19 cellular contexts compared by ENCODE assay signal in the genomic region with DNA sequence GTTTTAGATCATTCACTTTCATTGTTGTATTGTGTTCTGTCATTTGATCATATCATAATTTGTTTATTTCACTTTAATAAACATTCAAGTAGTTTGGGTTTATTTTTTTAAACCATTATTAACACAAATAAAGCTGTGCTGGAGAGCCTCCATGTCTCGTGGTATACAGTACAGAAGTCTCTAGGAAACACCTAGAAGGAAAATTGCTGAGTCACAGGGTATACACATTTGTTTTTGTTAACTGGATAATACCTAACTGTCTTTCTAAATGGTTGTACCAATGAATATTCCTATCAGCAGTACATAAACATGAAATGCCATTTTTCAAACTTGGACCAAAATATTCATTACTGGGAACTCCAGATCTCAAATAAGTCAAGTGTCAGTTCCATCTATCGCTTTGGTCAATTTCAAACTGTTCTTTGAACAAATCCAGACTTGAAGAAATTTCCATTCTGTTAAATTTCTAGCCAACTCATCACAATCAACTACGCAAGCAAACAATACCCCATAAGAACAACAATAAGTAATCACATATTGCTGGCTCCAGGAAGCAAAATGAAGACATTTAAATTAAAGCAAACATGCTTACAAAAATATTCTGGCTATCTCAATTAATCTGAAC.
A peak's percentile ranks its signal among the peaks of the same experiment; 100 is the strongest.
DNase-seq lines count a peak whose midpoint lies in the region; ATAC-seq, FAIRE-seq and TF ChIP-seq lines count a peak whose summit lies in the region.
"Had no signal": no experiment of that assay in that cellular context is flagged by ENCODE, and none has a peak within 500 bp of the region (broad histone marks: within the 10 kb centered on the region; RNA-seq: fewer than 3 reads in every experiment).

No MANE protein-coding gene starts in this region.

- TF ChIP-seq CTCF in astrocyte (IDR thresholded peaks at IDR 0.05; ENCODE audit: insufficient read depth, low read depth, low read length) (no peak), gastrocnemius medialis (IDR thresholded peaks at IDR 0.05 in 4 of 5, conservative IDR thresholded peaks at IDR 0.05 in 1 of 5) (no peak)

- H3K27ac Mint-ChIP-seq in astrocyte (ENCODE audit: unreplicated experiment), result peak overlapping the region; percentile 15
- H3K27ac Mint-ChIP-seq: activated CD8-positive, alpha-beta T cell treated with anti-CD3 and anti-CD28 coated beads, Interleukin-2, amount 10 ng/mL, durations not matched to agents 7 days and 5 days had no signal

- H3K9ac ChIP-seq in astrocyte (ENCODE audit: low read length), result no peak overlapping the region

- peaks cover 4% of the 10 kb centered on the region for H3K4me1 ChIP-seq in astrocyte (ENCODE audit: insufficient read depth, low read length)
- peaks cover 21 to 29% of the 10 kb centered on the region in 2 donors for H3K4me1 ChIP-seq in gastrocnemius medialis

- H3K4me3 ChIP-seq in astrocyte (ENCODE audit: insufficient read depth, low read depth, low read length) (no peak overlapping the region), gastrocnemius medialis (no peak overlapping the region)
- H3K4me3 ChIP-seq: gastroesophageal sphincter, sigmoid colon had no signal

- no peak overlapping the region for H3K27ac ChIP-seq in astrocyte (ENCODE audit: low read depth, low read length)
- H3K27ac ChIP-seq in gastrocnemius medialis, result peak overlapping the region; percentile 2 to 26 (median 18)
- no peak overlapping the region for H3K27ac ChIP-seq in substantia nigra (ENCODE audit: low read depth, low read length, poor library complexity, severe bottlenecking)
- H3K27ac ChIP-seq: 22Rv1, C4-2B, gastroesophageal sphincter, sigmoid colon had no signal

- H3K27me3 ChIP-seq in astrocyte (ENCODE audit: insufficient read depth, low read length) (no peaks in the 10 kb centered on the region), gastrocnemius medialis (no peaks in the 10 kb centered on the region)
- H3K27me3 ChIP-seq: gastroesophageal sphincter, sigmoid colon had no signal

- H3K4me3 Mint-ChIP-seq in astrocyte (ENCODE audit: unreplicated experiment), result no peak overlapping the region
- H3K4me3 Mint-ChIP-seq: activated CD8-positive, alpha-beta T cell treated with anti-CD3 and anti-CD28 coated beads, Interleukin-2, amount 10 ng/mL, durations not matched to agents 7 days and 5 days; type B pancreatic cell had no signal

- no peaks in the 10 kb centered on the region for H3K9me3 ChIP-seq in astrocyte (ENCODE audit: insufficient read depth, low read depth, low read length)
- no peaks in the 10 kb centered on the region for H3K9me3 ChIP-seq in gastrocnemius medialis
- H3K9me3 ChIP-seq: gastroesophageal sphincter, sigmoid colon had no signal

- DNase-seq in DMS53 (lab: John Stamatoyannopoulos, UW) (peak; percentile 14), DMS53 treated with DMSO at 0.1 percent for 48 hours (lab: John Stamatoyannopoulos, UW; ENCODE audit: unreplicated experiment) (no peak), astrocyte (ENCODE audit: low read depth) (peak; percentile 51), fibroblast of peridontal ligament (ENCODE audit: extremely low read depth) (peak; percentile 25), gastrocnemius medialis (no peak), substantia nigra (lab: John Stamatoyannopoulos, UW) (no peak), NCI-H2081 (lab: John Stamatoyannopoulos, UW) (no peak)
- DNase-seq: activated CD8-positive, alpha-beta T cell treated with anti-CD3 and anti-CD28 coated beads, Interleukin-2, amount 10 ng/mL, durations not matched to agents 7 days and 5 days; aorta; effector CD8-positive, alpha-beta T cell; GOT3; NCI-H2081 treated with DMSO at 0.1 percent for 48 hours; NCI-H748 treated with DMSO at 0.1 percent for 48 hours; sigmoid colon had no signal

- peaks cover 19% of the 10 kb centered on the region for H3K79me2 ChIP-seq in astrocyte (ENCODE audit: insufficient read depth, low read length)

- no peak for FAIRE-seq in astrocyte (lab: Jason Lieb, UNC)

- no peaks in the 10 kb centered on the region for H3K27me3 Mint-ChIP-seq in astrocyte (ENCODE audit: low read depth, unreplicated experiment)
- H3K27me3 Mint-ChIP-seq: type B pancreatic cell had no signal

- H3K36me3 ChIP-seq in astrocyte (ENCODE audit: insufficient read depth, low read length) (no peaks in the 10 kb centered on the region), gastrocnemius medialis (no peaks in the 10 kb centered on the region)
- H3K36me3 ChIP-seq: gastroesophageal sphincter, sigmoid colon had no signal

- peaks cover 32% of the 10 kb centered on the region for H4K20me1 ChIP-seq in astrocyte (ENCODE audit: insufficient read depth, low read length)

- no peak overlapping the region for H3K4me2 ChIP-seq in astrocyte (ENCODE audit: low read length)

- intact Hi-C loops in gastrocnemius medialis (cut with DNase I; ENCODE audit: low total_unique reads), result no loop called here

- TF ChIP-seq POLR2A in gastrocnemius medialis (IDR thresholded peaks at IDR 0.05), result no peak

- peaks cover 9% of the 10 kb centered on the region for H3K36me3 Mint-ChIP-seq in astrocyte (ENCODE audit: low read depth, unreplicated experiment)

- H2AFZ ChIP-seq in astrocyte (ENCODE audit: low read depth, low read length), result no peak overlapping the region

- H3K9me3 Mint-ChIP-seq in astrocyte (ENCODE audit: unreplicated experiment), result peaks cover 2% of the 10 kb centered on the region
- H3K9me3 Mint-ChIP-seq: type B pancreatic cell had no signal

- in situ Hi-C loops in gastrocnemius medialis (cut with MboI; ENCODE audit: low sequenced_read_pairs in 4 of 4), result no loop called here

- ATAC-seq in gastrocnemius medialis (no peak), GM18909 (IDR thresholded peaks at IDR 0.05; ENCODE audit: poor library complexity, unreplicated experiment) (no peak)
- ATAC-seq: activated CD8-positive, alpha-beta T cell treated with anti-CD3 and anti-CD28 coated beads, Interleukin-2, amount 10 ng/mL, durations not matched to agents 7 days and 5 days; gastroesophageal sphincter had no signal

- H3K4me1 Mint-ChIP-seq in astrocyte (ENCODE audit: low read depth, unreplicated experiment), result peaks cover 26% of the 10 kb centered on the region

Comparison
In these comparisons a context has a peak if more than half of its experiments do, and no peak if none do; other contexts are left out.
1. DNase-seq: peak in DMS53 (single experiment), astrocyte (single experiment) and fibroblast of peridontal ligament (single experiment); none in DMS53 treated with DMSO at 0.1 percent for 48 hours (single experiment), gastrocnemius medialis (0 of 2), substantia nigra (0 of 49) and NCI-H2081 (0 of 2).
2. H3K27ac ChIP-seq: peak in gastrocnemius medialis (4 of 4); none in astrocyte (single experiment) and substantia nigra (single experiment).